ENCODE assay signal across 8 cellular contexts in genomic region chr14:102046337-102047278, GRCh38. TPM values are rescaled to one million over a fixed set of nuclear protein-coding genes. Genes with fewer than 3 reads are reported as not detected.
DNase-seq lines count a peak whose midpoint lies in the region; ATAC-seq and TF ChIP-seq lines count a peak whose summit lies in the region.

No MANE protein-coding gene starts in this region.

- TF ChIP-seq POLR2A in upper lobe of left lung (IDR thresholded peaks at IDR 0.05): no peak

- TF ChIP-seq CTCF in lung (IDR thresholded peaks at IDR 0.05; ENCODE audit: control extremely low read depth, extremely low read depth) (peak; percentile 37), upper lobe of left lung (IDR thresholded peaks at IDR 0.05) (peak in 5 of 6 experiments; percentile 13 to 71 (median 50))

- in situ Hi-C loops in Caki2 (cut with HindIII; ENCODE audit: low pct_unique_long_range_greater_than_20kb, low sequenced_read_pairs): no loop called here

- peaks cover 53% of the 10 kb centered on the region for H3K36me3 ChIP-seq in SJCRH30
- H3K36me3 ChIP-seq in lung (ENCODE audit: control insufficient read depth in 2 of 2, insufficient read depth in 2 of 2, low read length in 2 of 2): peaks cover 45 to 70% of the 10 kb centered on the region in 2 donors
- H3K36me3 ChIP-seq in upper lobe of left lung: peaks cover 64 to 98% (median 89%) of the 10 kb centered on the region in 4 donors

- DNase-seq in Caki2 (ENCODE audit: low read depth): peak; percentile 84
- peak; percentile 44 for DNase-seq in HK-2 (ENCODE audit: unreplicated experiment)
- DNase-seq in SJCRH30: peak; percentile 85 to 86
- peak; percentile 96 for DNase-seq in ecto neural progenitor cell (ENCODE audit: low spot score)
- DNase-seq in lung (ENCODE audit: low spot score): peak; percentile 79
- peak; percentile 87 to 90 for DNase-seq in upper lobe of left lung

- H3K27me3 ChIP-seq in SJCRH30 (no peaks in the 10 kb centered on the region), lung (ENCODE audit: control insufficient read depth, insufficient read depth) (no peaks in the 10 kb centered on the region), upper lobe of left lung (no peaks in the 10 kb centered on the region)

- no peak for TF ChIP-seq EP300 in upper lobe of left lung (IDR thresholded peaks at IDR 0.05)

- H3K27ac ChIP-seq in SJCRH30: no peak overlapping the region
- no peak overlapping the region for H3K27ac ChIP-seq in lung (ENCODE audit: low read depth in 1 of 2, low read length in 1 of 2)
- peak overlapping the region in 1 of 4 donors; percentile 48 for H3K27ac ChIP-seq in upper lobe of left lung

- no peak overlapping the region for H3K4me3 ChIP-seq in SJCRH30
- H3K4me3 ChIP-seq in lung: no peak overlapping the region
- no peak overlapping the region for H3K4me3 ChIP-seq in upper lobe of left lung

- ATAC-seq in lung (ENCODE audit: insufficient read depth, low FRiP score) (peak; percentile 79), upper lobe of left lung (ENCODE audit: low FRiP score in 2 of 2) (peak; percentile 89 to 94), HG03460 (IDR thresholded peaks at IDR 0.05; ENCODE audit: unreplicated experiment) (no peak), GM21717 (IDR thresholded peaks at IDR 0.05; ENCODE audit: unreplicated experiment) (no peak)

- H3K9me3 ChIP-seq in SJCRH30 (replicated peaks): no peaks in the 10 kb centered on the region
- H3K9me3 ChIP-seq in lung (ENCODE audit: control insufficient read depth in 2 of 2, insufficient read depth in 1 of 2, low read length in 1 of 2): no peaks in the 10 kb centered on the region
- no peaks in the 10 kb centered on the region for H3K9me3 ChIP-seq in upper lobe of left lung

- H3K4me1 ChIP-seq in SJCRH30 (peaks cover 32% of the 10 kb centered on the region), lung (ENCODE audit: control insufficient read depth in 2 of 2, insufficient read depth in 2 of 2, low read length in 2 of 2) (no peaks in the 10 kb centered on the region), upper lobe of left lung (peaks cover 0 to 3% (median 1%) of the 10 kb centered on the region in 4 donors)

- 57 to 77% methylated on average over 23 of the region's 23 CpGs for WGBS in lung, 2 donors
- 59 to 65% methylated on average over 22 of the region's 23 CpGs for WGBS in upper lobe of left lung, 2 donors

RNA-seq across cellular contexts. Expression of gene HSP90AA1, which starts 40.2 kb away (rescaled TPM):
- 95.3 and 116 TPM in 2 replicates for total RNA-seq in Caki2 (2014; rRNA removed; shearing (Covaris generic); ENCODE audit: low replicate concordance)
- 650 and 697 TPM in 2 replicates for total RNA-seq in SJCRH30 (2014; rRNA removed; shearing (Covaris generic))
- total RNA-seq in lung (1,000 to 10,000 TPM in 1 of 2 donors, 100 to 1,000 TPM in 1; 331 to 1,106 TPM), upper lobe of left lung (100 to 1,000 TPM; 147 to 509 (median 258) TPM)
- polyA plus RNA-seq in lung: 100 to 1,000 TPM; 187 to 397 TPM

Comparison
In these comparisons a context has a peak if more than half of its experiments do, and no peak if none do; other contexts are left out.
1. DNase-seq: peak in every context shown above with its lines; median percentile 96 in ecto neural progenitor cell; 88 in upper lobe of left lung; 86 in SJCRH30; 84 in Caki2; 79 in lung; 44 in HK-2.
2. ATAC-seq: peak in lung (single experiment) and upper lobe of left lung (2 of 2); none in HG03460 (single experiment) and GM21717 (single experiment).